ENCODE assay signal across 29 cellular contexts in the genomic region with DNA sequence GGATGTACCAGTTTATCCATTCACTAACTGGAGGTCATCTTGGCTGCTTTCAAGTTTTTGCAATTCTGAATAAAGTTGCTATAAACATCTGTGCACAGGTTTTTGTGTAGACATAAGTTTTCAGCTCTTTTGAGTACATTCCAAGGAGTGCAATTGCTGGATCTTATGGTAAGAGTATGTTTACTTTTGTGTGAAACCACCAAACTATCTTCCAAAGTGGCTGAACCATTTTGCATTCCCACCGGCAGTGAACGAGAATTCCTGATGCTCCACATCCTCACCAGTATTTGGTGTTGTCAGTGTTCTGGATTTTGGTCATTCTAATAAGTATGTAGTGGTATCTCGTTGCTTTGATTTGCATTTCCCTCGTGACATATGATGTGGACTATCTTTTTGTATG.
"Had no signal": no experiment of that assay in that cellular context is flagged by ENCODE, and none has a peak within 500 bp of the region (broad histone marks: within the 10 kb centered on the region; RNA-seq: fewer than 3 reads in every experiment).

No MANE protein-coding gene starts in this region.

- H3K4me3 ChIP-seq: adrenal gland, breast epithelium, colonic mucosa, SK-N-MC had no signal

- H3K9me3 ChIP-seq: adrenal gland, breast epithelium, colonic mucosa had no signal

- DNase-seq: activated CD4-positive, CD25-positive, alpha-beta regulatory T cell; activated CD8-positive, alpha-beta memory T cell treated with anti-CD3 and anti-CD28 coated beads, Interleukin-2, amount 50 U/mL, for 4 hours; activated CD8-positive, alpha-beta T cell treated with anti-CD3 and anti-CD28 coated beads for 36 hours; activated gamma-delta T cell treated with Interleukin-2 at 50 U/mL for 16 hours; activated naive CD4-positive, alpha-beta T cell treated with anti-CD3 and anti-CD28 coated beads, Interleukin-2, amount 50 U/mL, for 16 hours; activated naive CD8-positive, alpha-beta T cell treated with anti-CD3 and anti-CD28 coated beads, Interleukin-2, amount 10 ng/mL, durations not matched to agents 7 days and 5 days; activated T-cell treated with anti-CD3 and anti-CD28 coated beads, Interleukin-2, amount 50 U/mL, for 72 hours; adrenal gland; aorta; caudate nucleus; colonic mucosa; MV-4-11; NCI-H1092 treated with DMSO at 0.1 percent for 48 hours; NCI-H1417 treated with DMSO at 0.1 percent for 48 hours; NCI-H1694; NCI-H2029; NCI-H345; NCI-H510A; NCI-H526 treated with DMSO at 0.1 percent for 48 hours; NCI-H82; NK-92 treated with Interleukin-12 subunit alpha and Interleukin-12 subunit beta, amount 100 ng/mL, for 24 hours; OCI-M1; RPMI8226; T-helper 1 cell had no signal

- H3K36me3 ChIP-seq: adrenal gland, breast epithelium, colonic mucosa had no signal

- ATAC-seq: activated CD8-positive, alpha-beta T cell treated with anti-CD3 and anti-CD28 coated beads for 36 hours; activated T-cell treated with anti-CD3 and anti-CD28 coated beads, Interleukin-2, amount 50 U/mL, for 72 hours; Panc1; Right ventricle myocardium inferior had no signal

- H3K27me3 ChIP-seq: adrenal gland, breast epithelium, colonic mucosa had no signal

- H3K4me1 ChIP-seq: adrenal gland, breast epithelium, colonic mucosa had no signal

- H3K27ac ChIP-seq: adrenal gland, breast epithelium, colonic mucosa, SK-N-MC, VCaP had no signal
